22 cellular contexts compared by ENCODE assay signal in the genomic region with DNA sequence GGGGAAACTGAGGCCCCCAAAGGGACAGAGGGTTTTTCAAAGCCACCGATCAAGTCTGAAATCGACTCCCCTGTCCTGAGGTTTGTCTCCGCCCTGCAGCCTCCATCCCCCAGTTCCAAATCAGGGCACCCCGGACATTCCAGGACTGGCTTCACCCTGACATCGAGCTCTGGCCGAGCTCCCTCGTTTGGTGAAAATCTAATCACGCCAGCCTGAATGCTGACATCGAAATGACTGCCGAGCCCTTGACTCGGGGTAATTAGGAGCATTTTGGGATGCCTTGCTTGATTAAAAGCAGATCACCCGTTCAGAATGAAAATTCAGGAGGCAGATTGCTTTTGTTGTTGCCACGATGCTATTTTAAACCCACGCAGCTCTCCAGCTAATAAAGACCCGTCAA. TPM values are rescaled to one million over a fixed set of nuclear protein-coding genes. Genes with fewer than 3 reads are reported as not detected.
DNase-seq lines count a peak whose midpoint lies in the region; TF ChIP-seq lines count a peak whose summit lies in the region.
"Had no signal": no experiment of that assay in that cellular context is flagged by ENCODE, and none has a peak within 500 bp of the region (broad histone marks: within the 10 kb centered on the region; RNA-seq: fewer than 3 reads in every experiment).

No MANE protein-coding gene starts in this region.

- H3K9me3 ChIP-seq in cardiac muscle cell (ENCODE audit: low read depth), result no peaks in the 10 kb centered on the region
- H3K9me3 ChIP-seq in left ventricle myocardium inferior (replicated peaks), result no peaks in the 10 kb centered on the region
- no peaks in the 10 kb centered on the region for H3K9me3 ChIP-seq in adipocyte (ENCODE audit: control insufficient read depth, low read length)
- H3K9me3 ChIP-seq in neural progenitor cell (ENCODE audit: low read depth), result no peaks in the 10 kb centered on the region
- H3K9me3 ChIP-seq in uterus, result no peaks in the 10 kb centered on the region
- H3K9me3 ChIP-seq: MG63 had no signal

- no peaks in the 10 kb centered on the region for H3K79me2 ChIP-seq in neural progenitor cell (ENCODE audit: low read depth)

- H3K4me1 Mint-ChIP-seq in neural progenitor cell, result peaks cover 49% of the 10 kb centered on the region

- H3K36me3 Mint-ChIP-seq in neural progenitor cell, result no peaks in the 10 kb centered on the region

- in situ Hi-C loops in brain microvascular endothelial cell (cut with HindIII; ENCODE audit: low pct_ligation_motif_present, low sequenced_read_pairs), result no loop called here

- H3K4me1 ChIP-seq in cardiac muscle cell (ENCODE audit: low read depth), result peaks cover 10% of the 10 kb centered on the region
- no peaks in the 10 kb centered on the region for H3K4me1 ChIP-seq in left ventricle myocardium inferior
- no peaks in the 10 kb centered on the region for H3K4me1 ChIP-seq in adipocyte (ENCODE audit: control insufficient read depth, insufficient read depth, low read length)
- H3K4me1 ChIP-seq in neural progenitor cell, result peaks cover 47% of the 10 kb centered on the region
- H3K4me1 ChIP-seq in uterus, result no peaks in the 10 kb centered on the region

- H3K4me3 Mint-ChIP-seq in neural progenitor cell, result peak overlapping the region; percentile 21

- H3K27me3 ChIP-seq in cardiac muscle cell, result no peaks in the 10 kb centered on the region
- H3K27me3 ChIP-seq in left ventricle myocardium inferior (ENCODE audit: low read depth), result peaks cover 98% of the 10 kb centered on the region
- H3K27me3 ChIP-seq in adipocyte (replicated peaks; ENCODE audit: control insufficient read depth, insufficient read depth, low read length), result peaks cover 62% of the 10 kb centered on the region
- peaks cover 46% of the 10 kb centered on the region for H3K27me3 ChIP-seq in neural progenitor cell
- peaks cover 47% of the 10 kb centered on the region for H3K27me3 ChIP-seq in brain microvascular endothelial cell (replicated peaks)
- peaks cover 0 to 5% of the 10 kb centered on the region in 2 donors for H3K27me3 ChIP-seq in uterus
- H3K27me3 ChIP-seq: MG63 had no signal

- H3K9ac ChIP-seq in adipocyte (ENCODE audit: low read length) (no peak overlapping the region), neural progenitor cell (no peak overlapping the region)

- H2AFZ ChIP-seq in neural progenitor cell (replicated peaks), result peak overlapping the region; percentile 76

- peaks cover 48% of the 10 kb centered on the region for H3F3A ChIP-seq in neural progenitor cell (ENCODE audit: low read depth)

- TF ChIP-seq POLR2A in uterus (IDR thresholded peaks at IDR 0.05), result no peak

- no peaks in the 10 kb centered on the region for H3K9me3 Mint-ChIP-seq in neural progenitor cell

- intact Hi-C loops in left ventricle myocardium inferior (cut with micrococcal nuclease), result no loop called here
- intact Hi-C loops in uterus (cut with DNase I; ENCODE audit: low total_unique reads), result no loop called here

- H4K20me1 ChIP-seq in neural progenitor cell (ENCODE audit: low read depth), result no peaks in the 10 kb centered on the region

- H3K36me3 ChIP-seq in cardiac muscle cell (no peaks in the 10 kb centered on the region), left ventricle myocardium inferior (no peaks in the 10 kb centered on the region), adipocyte (ENCODE audit: control insufficient read depth, insufficient read depth, low read length, severe bottlenecking) (no peaks in the 10 kb centered on the region), neural progenitor cell (no peaks in the 10 kb centered on the region), brain microvascular endothelial cell (replicated peaks) (no peaks in the 10 kb centered on the region), uterus (no peaks in the 10 kb centered on the region)
- H3K36me3 ChIP-seq: MG63 had no signal

- peak overlapping the region; percentile 66 for H3K27ac Mint-ChIP-seq in neural progenitor cell

- no peak overlapping the region for H3K4me3 ChIP-seq in cardiac muscle cell
- no peak overlapping the region for H3K4me3 ChIP-seq in left ventricle myocardium inferior
- H3K4me3 ChIP-seq in adipocyte (ENCODE audit: low read length), result no peak overlapping the region
- no peak overlapping the region for H3K4me3 ChIP-seq in neural progenitor cell
- H3K4me3 ChIP-seq in brain microvascular endothelial cell (ENCODE audit: low read depth, low read length), result no peak overlapping the region
- H3K4me3 ChIP-seq in uterus, result no peak overlapping the region
- H3K4me3 ChIP-seq: MG63 had no signal

- H3K27me3 Mint-ChIP-seq in neural progenitor cell (ENCODE audit: insufficient read depth, low read depth), result peaks cover 33% of the 10 kb centered on the region

- H3K27ac ChIP-seq in cardiac muscle cell (peak overlapping the region; percentile 66), left ventricle myocardium inferior (replicated peaks) (no peak overlapping the region), neural progenitor cell (no peak overlapping the region), brain microvascular endothelial cell (no peak overlapping the region), uterus (no peak overlapping the region)
- H3K27ac ChIP-seq: 22Rv1, RWPE1 had no signal

- H3K4me2 ChIP-seq in neural progenitor cell, result peak overlapping the region; percentile 19

- DNase-seq in cardiac muscle cell (ENCODE audit: low read depth in 1 of 2, low spot score in 1 of 2) (peak in 1 of 2 donors; percentile 34), left ventricle myocardium inferior (no peak), adipocyte (ENCODE audit: low read depth) (peak; percentile 13), neural progenitor cell (ENCODE audit: low spot score) (no peak), brain microvascular endothelial cell (no peak), uterus (no peak), cerebellum (ENCODE audit: low spot score) (no peak), NCI-H146 treated with DMSO at 0.1 percent for 48 hours (lab: John Stamatoyannopoulos, UW; ENCODE audit: unreplicated experiment) (no peak)
- DNase-seq: Calu3, DMS79 treated with DMSO at 0.1 percent for 48 hours, KBM-7, MG63, NCI-H1694, NCI-H2029 treated with DMSO at 0.1 percent for 48 hours, NCI-H2227 treated with DMSO at 0.1 percent for 48 hours, NCI-H69, SHP77 had no signal

- no peak for TF ChIP-seq CTCF in cardiac muscle cell (IDR thresholded peaks at IDR 0.05; ENCODE audit: low read depth, low read length)
- TF ChIP-seq CTCF in left ventricle myocardium inferior (IDR thresholded peaks at IDR 0.05; ENCODE audit: borderline replicate concordance), result no peak
- no peak for TF ChIP-seq CTCF in neural progenitor cell (IDR thresholded peaks at IDR 0.05)
- no peak for TF ChIP-seq CTCF in brain microvascular endothelial cell (IDR thresholded peaks at IDR 0.05; ENCODE audit: low read depth, low read length, missing control alignments)
- TF ChIP-seq CTCF in uterus (IDR thresholded peaks at IDR 0.05), result no peak

RNA-seq across cellular contexts. Expression of a gene that starts 34.3 kb away (rescaled TPM):
- total RNA-seq in cardiac muscle cell (not detected in 2 replicates), left ventricle myocardium inferior (not detected), neural progenitor cell (ENCODE audit: low replicate concordance) (not detected in 2 replicates), uterus (not detected), cerebellum (not detected)
- polyA plus RNA-seq in cardiac muscle cell, result 0.60 TPM in 1 of 2 replicates, not detected in the other
- total RNA-seq: Calu3, NCI-H460, SK-MEL-5 had no signal
- polyA plus RNA-seq: BJ had no signal
